Comparison of ENCODE assay signal across 12 cellular contexts in genomic region chrX:47179221-47179927, GRCh38. TPM values are rescaled to one million over a fixed set of nuclear protein-coding genes. Genes with fewer than 3 reads are reported as not detected.
A peak's percentile ranks its signal among the peaks of the same experiment; 100 is the strongest.
DNase-seq lines count a peak whose midpoint lies in the region; ATAC-seq and TF ChIP-seq lines count a peak whose summit lies in the region.
"Had no signal": no experiment of that assay in that cellular context is flagged by ENCODE, and none has a peak within 500 bp of the region (broad histone marks: within the 10 kb centered on the region; RNA-seq: fewer than 3 reads in every experiment).

No MANE protein-coding gene starts in this region.

- H3K36me3 ChIP-seq in skeletal muscle tissue (ENCODE audit: control insufficient read depth in 3 of 3, insufficient read depth in 3 of 3, low read length in 3 of 3) (peaks cover 51 to 54% (median 52%) of the 10 kb centered on the region in 3 donors), lower lobe of right lung (peaks cover 92% of the 10 kb centered on the region), ovary (no peaks in the 10 kb centered on the region)

- no peak for TF ChIP-seq POLR2A in ovary (IDR thresholded peaks at IDR 0.05)

- H3K9me3 ChIP-seq in skeletal muscle tissue (ENCODE audit: control insufficient read depth in 3 of 3, low read length in 3 of 3) (no peaks in the 10 kb centered on the region), lower lobe of right lung (no peaks in the 10 kb centered on the region), ovary (no peaks in the 10 kb centered on the region)

- no peak for ATAC-seq in HG03439 (IDR thresholded peaks at IDR 0.05; ENCODE audit: unreplicated experiment)
- no peak for ATAC-seq in lower lobe of right lung
- no peak for ATAC-seq in effector memory CD8-positive, alpha-beta T cell (replicated peaks)

- peaks cover 13% of the 10 kb centered on the region for H3K4me1 Mint-ChIP-seq in HFFc6 (ENCODE audit: low read depth)
- H3K4me1 Mint-ChIP-seq in effector memory CD8-positive, alpha-beta T cell (ENCODE audit: low read depth in 2 of 2), result no peaks in the 10 kb centered on the region

- peak; percentile 66 for DNase-seq in HFFc6
- DNase-seq in choroid plexus epithelial cell (ENCODE audit: low read depth), result peak; percentile 22
- peak; percentile 64 for DNase-seq in hepatic stellate cell (ENCODE audit: low spot score)
- no peak for DNase-seq in lower lobe of right lung
- DNase-seq in effector memory CD8-positive, alpha-beta T cell, result no peak
- no peak for DNase-seq in ovary
- DNase-seq: activated naive CD4-positive, alpha-beta T cell treated with anti-CD3 and anti-CD28 coated beads, Interleukin-2, amount 50 U/mL, for 16 hours; MM.1S; NCI-H510A had no signal

- H3K27me3 Mint-ChIP-seq in HFFc6 (ENCODE audit: insufficient read depth), result peaks cover 2% of the 10 kb centered on the region
- H3K27me3 Mint-ChIP-seq in effector memory CD8-positive, alpha-beta T cell, result no peaks in the 10 kb centered on the region

- no peak overlapping the region for H3K4me3 Mint-ChIP-seq in HFFc6
- no peak overlapping the region for H3K4me3 Mint-ChIP-seq in effector memory CD8-positive, alpha-beta T cell

- peak overlapping the region; percentile 92 for H3K27ac Mint-ChIP-seq in HFFc6
- no peak overlapping the region for H3K27ac Mint-ChIP-seq in effector memory CD8-positive, alpha-beta T cell

- peaks cover 5% of the 10 kb centered on the region; the same call in 1 of the 2 replicates for H3K36me3 Mint-ChIP-seq in HFFc6 (ENCODE audit: low read depth)
- peaks cover 55% of the 10 kb centered on the region for H3K36me3 Mint-ChIP-seq in effector memory CD8-positive, alpha-beta T cell (ENCODE audit: insufficient read depth)

- H3K4me3 ChIP-seq in choroid plexus epithelial cell (ENCODE audit: low read depth, low read length) (no peak overlapping the region), skeletal muscle tissue (ENCODE audit: low read length in 3 of 3) (no peak overlapping the region), lower lobe of right lung (no peak overlapping the region), ovary (no peak overlapping the region)
- H3K4me3 ChIP-seq: lung had no signal

- peaks cover 0 to 9% (median 7%) of the 10 kb centered on the region in 3 donors for H3K4me1 ChIP-seq in skeletal muscle tissue (ENCODE audit: control insufficient read depth in 3 of 3, insufficient read depth in 3 of 3, low read length in 3 of 3)
- no peaks in the 10 kb centered on the region for H3K4me1 ChIP-seq in lower lobe of right lung
- H3K4me1 ChIP-seq in ovary (ENCODE audit: insufficient read depth), result no peaks in the 10 kb centered on the region

- TF ChIP-seq EP300 in ovary (IDR thresholded peaks at IDR 0.05), result no peak

- intact Hi-C loops in lower lobe of right lung (cut with DNase I), result no loop called here
- intact Hi-C loops in ovary (cut with DNase I), result no loop called here

- no peaks in the 10 kb centered on the region for H3K9me3 Mint-ChIP-seq in HFFc6
- H3K9me3 Mint-ChIP-seq in effector memory CD8-positive, alpha-beta T cell, result no peaks in the 10 kb centered on the region

- H3K9ac ChIP-seq in skeletal muscle tissue (ENCODE audit: low read depth in 1 of 3, low read length in 3 of 3), result no peak overlapping the region

- peak overlapping the region; percentile 62 for H3K27ac ChIP-seq in skeletal muscle tissue (ENCODE audit: low read depth, low read length)
- H3K27ac ChIP-seq in lower lobe of right lung, result no peak overlapping the region
- H3K27ac ChIP-seq in ovary, result no peak overlapping the region

- 64 to 72% (median 66%) methylated on average over 14 of the region's 14 CpGs for WGBS in ovary, 3 donors

- TF ChIP-seq CTCF in HFFc6 (IDR thresholded peaks at IDR 0.05) (no peak), choroid plexus epithelial cell (conservative IDR thresholded peaks at IDR 0.05; ENCODE audit: low read depth, low read length) (no peak), lower lobe of right lung (IDR thresholded peaks at IDR 0.05) (no peak), ovary (IDR thresholded peaks at IDR 0.05) (no peak)

- H3K27me3 ChIP-seq in skeletal muscle tissue (ENCODE audit: control insufficient read depth in 3 of 3, insufficient read depth in 3 of 3, low read length in 3 of 3), result peaks cover 0 to 26% (median 0%) of the 10 kb centered on the region in 3 donors
- H3K27me3 ChIP-seq in lower lobe of right lung (ENCODE audit: low read depth), result no peaks in the 10 kb centered on the region
- H3K27me3 ChIP-seq in ovary, result no peaks in the 10 kb centered on the region

RNA-seq across cellular contexts. Expression of gene UBA1, which starts 14.3 kb away (rescaled TPM):
- total RNA-seq in HFFc6 (2021; fragmentation: NEBNext Ultra II Directional; extraction: Animal tissue kit (Norgen Biotek cat#: 25700)), result 100 to 1,000 TPM; 268 to 291 (median 282) TPM
- total RNA-seq in skeletal muscle tissue, result 57.4 TPM
- 152 TPM for total RNA-seq in lower lobe of right lung
- 100 to 1,000 TPM in 6 of 7 donors, 10 to 100 TPM in 1; 91.8 to 196 (median 177) TPM for total RNA-seq in ovary
- 100 to 1,000 TPM in 1 of 2 donors, 10 to 100 TPM in 1; 90.0 to 129 TPM for polyA plus RNA-seq in ovary

RNA-seq across cellular contexts. Expression of gene RBM10, which starts 34.4 kb away (rescaled TPM):
- total RNA-seq in HFFc6 (2021; fragmentation: NEBNext Ultra II Directional; extraction: Animal tissue kit (Norgen Biotek cat#: 25700)), result 10 to 100 TPM; 38.8 to 44.3 (median 41.7) TPM
- total RNA-seq in skeletal muscle tissue (30.8 TPM), lower lobe of right lung (32.1 TPM), ovary (10 to 100 TPM; 28.6 to 53.0 (median 36.7) TPM)
- polyA plus RNA-seq in ovary, result 10 to 100 TPM; 12.0 to 39.5 TPM

RNA-seq across cellular contexts. Expression of gene NDUFB11, which starts 34.9 kb away (rescaled TPM):
- total RNA-seq in HFFc6 (2021; fragmentation: NEBNext Ultra II Directional; extraction: Animal tissue kit (Norgen Biotek cat#: 25700)), result 10 to 100 TPM; 80.0 to 88.8 (median 84.4) TPM
- total RNA-seq in skeletal muscle tissue, result 75.2 TPM
- total RNA-seq in lower lobe of right lung, result 57.1 TPM
- 10 to 100 TPM; 35.8 to 82.0 (median 44.6) TPM for total RNA-seq in ovary
- polyA plus RNA-seq in ovary, result 10 to 100 TPM; 33.9 to 45.0 TPM

RNA-seq across cellular contexts. Expression of gene CDK16, which starts 39.1 kb away (rescaled TPM):
- 100 to 1,000 TPM; 106 to 128 (median 114) TPM for total RNA-seq in HFFc6 (2021; fragmentation: NEBNext Ultra II Directional; extraction: Animal tissue kit (Norgen Biotek cat#: 25700))
- total RNA-seq in skeletal muscle tissue, result 38.6 TPM
- total RNA-seq in lower lobe of right lung, result 59.2 TPM
- total RNA-seq in ovary, result 10 to 100 TPM; 40.9 to 99.0 (median 72.1) TPM
- polyA plus RNA-seq in ovary, result 10 to 100 TPM; 41.2 to 46.0 TPM

RNA-seq across cellular contexts. Expression of gene USP11, which starts 53.4 kb away (rescaled TPM):
- 10 to 100 TPM; 55.2 to 68.7 (median 62.8) TPM for total RNA-seq in HFFc6 (2021; fragmentation: NEBNext Ultra II Directional; extraction: Animal tissue kit (Norgen Biotek cat#: 25700))
- total RNA-seq in skeletal muscle tissue (61.1 TPM), lower lobe of right lung (52.9 TPM), ovary (100 to 1,000 TPM in 5 of 7 donors, 10 to 100 TPM in 2; 55.6 to 166 (median 135) TPM)
- 10 to 100 TPM; 65.6 to 87.8 TPM for polyA plus RNA-seq in ovary

Comparison
In these comparisons a context has a peak if more than half of its experiments do, and no peak if none do; other contexts are left out.
1. DNase-seq: peak in HFFc6 (single experiment), choroid plexus epithelial cell (single experiment) and hepatic stellate cell (single experiment); none in lower lobe of right lung (single experiment), effector memory CD8-positive, alpha-beta T cell (0 of 3) and ovary (0 of 5).